9 cellular contexts compared by ENCODE assay signal in the genomic region with DNA sequence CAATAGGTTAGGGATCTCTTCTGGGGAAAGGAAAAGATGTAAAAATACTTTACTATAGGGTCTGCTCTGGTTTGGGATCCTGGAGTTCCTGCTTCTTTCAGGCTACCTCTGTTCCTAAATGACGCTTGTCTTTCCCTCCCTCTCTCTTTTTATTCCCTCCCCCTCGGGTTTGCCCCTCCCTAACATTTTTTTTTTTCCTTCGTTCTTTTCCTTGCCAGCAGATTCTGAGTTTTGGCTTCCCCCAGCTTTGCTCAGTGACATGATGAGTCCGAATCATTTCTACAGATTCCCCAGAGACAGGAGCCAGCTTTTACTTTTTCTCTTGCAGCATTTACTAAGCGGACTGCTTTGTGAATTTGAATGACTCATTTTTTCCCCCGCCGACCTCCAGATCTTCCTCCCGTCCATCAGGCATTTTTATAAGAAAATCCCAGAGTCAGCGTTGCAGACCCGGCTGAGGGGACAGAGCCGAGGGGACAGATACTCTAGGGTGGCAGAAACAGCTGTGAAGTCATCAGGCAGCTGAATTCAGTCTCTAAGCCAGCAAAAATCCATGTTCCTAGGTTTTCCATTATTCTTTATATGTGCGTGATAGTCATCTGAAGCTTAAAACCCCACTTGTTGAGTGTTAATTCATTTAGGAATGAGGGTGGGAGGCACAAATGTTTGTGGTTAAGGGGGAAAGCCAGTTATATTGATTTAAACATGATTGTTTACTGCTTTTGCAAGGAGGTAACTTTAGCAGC. TPM values are rescaled to one million over a fixed set of nuclear protein-coding genes. Genes with fewer than 3 reads are reported as not detected.
DNase-seq lines count a peak whose midpoint lies in the region; ATAC-seq and TF ChIP-seq lines count a peak whose summit lies in the region.
"Had no signal": no experiment of that assay in that cellular context is flagged by ENCODE, and none has a peak within 500 bp of the region (broad histone marks: within the 10 kb centered on the region; RNA-seq: fewer than 3 reads in every experiment).

A gene with protein sequence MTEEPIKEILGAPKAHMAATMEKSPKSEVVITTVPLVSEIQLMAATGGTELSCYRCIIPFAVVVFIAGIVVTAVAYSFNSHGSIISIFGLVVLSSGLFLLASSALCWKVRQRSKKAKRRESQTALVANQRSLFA (minus strand): TSS at position 123 of the 746 bp plus-strand sequence. CDS start 1,794 bp downstream, outside the sequence.

- H3K9me3 ChIP-seq in skeletal muscle satellite cell (replicated peaks; ENCODE audit: low read length): no peaks in the 10 kb centered on the region

- no peaks in the 10 kb centered on the region for H3K27me3 ChIP-seq in skeletal muscle satellite cell (ENCODE audit: control insufficient read depth, insufficient read depth, low read length)

- no peaks in the 10 kb centered on the region for H3K9me3 Mint-ChIP-seq in WTC11
- H3K9me3 Mint-ChIP-seq in activated naive CD4-positive, alpha-beta T cell treated with anti-CD3 and anti-CD28 coated beads for 36 hours: no peaks in the 10 kb centered on the region

- H3K36me3 Mint-ChIP-seq in WTC11: no peaks in the 10 kb centered on the region
- no peaks in the 10 kb centered on the region for H3K36me3 Mint-ChIP-seq in activated naive CD4-positive, alpha-beta T cell treated with anti-CD3 and anti-CD28 coated beads for 36 hours (ENCODE audit: low read depth)

- no peak within 1 kb of the TSS for H3K27ac Mint-ChIP-seq in WTC11
- no peak within 1 kb of the TSS for H3K27ac Mint-ChIP-seq in activated naive CD4-positive, alpha-beta T cell treated with anti-CD3 and anti-CD28 coated beads for 36 hours

- TF ChIP-seq CTCF in WTC11 (IDR thresholded peaks at IDR 0.05): no peak

- H3K36me3 ChIP-seq in skeletal muscle satellite cell (ENCODE audit: insufficient read depth, low read length): no peaks in the 10 kb centered on the region

- H3K4me1 Mint-ChIP-seq in WTC11: peaks cover 49% of the 10 kb centered on the region
- peaks cover 2% of the 10 kb centered on the region for H3K4me1 Mint-ChIP-seq in activated naive CD4-positive, alpha-beta T cell treated with anti-CD3 and anti-CD28 coated beads for 36 hours (ENCODE audit: low read depth)

- POLR2A ChIA-PET in WTC11 (lab: Charles Lee): interaction anchor here (1.4 kb wide), 1 partner anchor 28 kb away, joined by 3 read pairs; the partner anchor contains the start of gene PCTP

- intact Hi-C loops in activated naive CD4-positive, alpha-beta T cell treated with anti-CD3 and anti-CD28 coated beads for 36 hours (cut with micrococcal nuclease): no loop called here

- peak within 1 kb of the TSS; percentile 86 for H3K4me2 ChIP-seq in skeletal muscle satellite cell (ENCODE audit: low read length)

- H3K27me3 Mint-ChIP-seq in WTC11 (ENCODE audit: low read depth): no peaks in the 10 kb centered on the region
- H3K27me3 Mint-ChIP-seq in activated naive CD4-positive, alpha-beta T cell treated with anti-CD3 and anti-CD28 coated beads for 36 hours (ENCODE audit: low read depth): peaks cover 49% of the 10 kb centered on the region

- H3K4me3 ChIP-seq in skeletal muscle satellite cell (ENCODE audit: low read length): peak within 1 kb of the TSS; percentile 62

- ATAC-seq in WTC11 (no peak), HG02973 (IDR thresholded peaks at IDR 0.05; ENCODE audit: unreplicated experiment) (no peak), GM19467 (IDR thresholded peaks at IDR 0.05; ENCODE audit: unreplicated experiment) (no peak)

- H3K4me1 ChIP-seq in skeletal muscle satellite cell (ENCODE audit: control insufficient read depth, insufficient read depth, low read length): peaks cover 44% of the 10 kb centered on the region

- DNase-seq in GM04504 (ENCODE audit: low read depth) (peak; percentile 46), WTC11 (ENCODE audit: low spot score) (no peak), hepatic stellate cell (ENCODE audit: low spot score) (peak; percentile 22)
- DNase-seq in stimulated activated CD4-positive, alpha-beta T cell treated with anti-CD3 and anti-CD28 coated beads, Interleukin-4, amount 100 ng/mL, for 24 hours: no peak
- no peak for DNase-seq in activated naive CD4-positive, alpha-beta T cell treated with anti-CD3 and anti-CD28 coated beads for 36 hours
- DNase-seq: NCI-H187 treated with DMSO at 0.1 percent for 48 hours had no signal

- peak within 1 kb of the TSS; percentile 34 for H3K9ac ChIP-seq in skeletal muscle satellite cell (ENCODE audit: low read depth, low read length)

- CTCF ChIA-PET in WTC11 (lab: Charles Lee): interaction anchor here (0.9 to 1.4 kb wide), 4 partner anchors 10 to 196 kb away, joined by 3 to 5 read pairs (median 4); no protein-coding TSS in a partner anchor
- CTCF ChIA-PET in activated naive CD4-positive, alpha-beta T cell treated with anti-CD3 and anti-CD28 coated beads for 36 hours (lab: Charles Lee): interaction anchor here (1.8 to 2.2 kb wide), 3 partner anchors 13 to 196 kb away, joined by 4 to 6 read pairs (median 6); no protein-coding TSS in a partner anchor

- H3K4me3 Mint-ChIP-seq in WTC11: peak within 1 kb of the TSS; percentile 60
- H3K4me3 Mint-ChIP-seq in activated naive CD4-positive, alpha-beta T cell treated with anti-CD3 and anti-CD28 coated beads for 36 hours: no peak within 1 kb of the TSS

TF ChIP-seq in WTC11, 78 proteins besides CTCF, POLR2A, EP300 and RAD21:
- TF ChIP-seq, protein P1, sequence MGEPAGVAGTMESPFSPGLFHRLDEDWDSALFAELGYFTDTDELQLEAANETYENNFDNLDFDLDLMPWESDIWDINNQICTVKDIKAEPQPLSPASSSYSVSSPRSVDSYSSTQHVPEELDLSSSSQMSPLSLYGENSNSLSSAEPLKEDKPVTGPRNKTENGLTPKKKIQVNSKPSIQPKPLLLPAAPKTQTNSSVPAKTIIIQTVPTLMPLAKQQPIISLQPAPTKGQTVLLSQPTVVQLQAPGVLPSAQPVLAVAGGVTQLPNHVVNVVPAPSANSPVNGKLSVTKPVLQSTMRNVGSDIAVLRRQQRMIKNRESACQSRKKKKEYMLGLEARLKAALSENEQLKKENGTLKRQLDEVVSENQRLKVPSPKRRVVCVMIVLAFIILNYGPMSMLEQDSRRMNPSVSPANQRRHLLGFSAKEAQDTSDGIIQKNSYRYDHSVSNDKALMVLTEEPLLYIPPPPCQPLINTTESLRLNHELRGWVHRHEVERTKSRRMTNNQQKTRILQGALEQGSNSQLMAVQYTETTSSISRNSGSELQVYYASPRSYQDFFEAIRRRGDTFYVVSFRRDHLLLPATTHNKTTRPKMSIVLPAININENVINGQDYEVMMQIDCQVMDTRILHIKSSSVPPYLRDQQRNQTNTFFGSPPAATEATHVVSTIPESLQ (CRISPR knock-in tag; IDR thresholded peaks at IDR 0.05): no peak
- no peak for TF ChIP-seq GTF2I (CRISPR knock-in tag; conservative IDR thresholded peaks at IDR 0.05)
- TF ChIP-seq, protein P2, sequence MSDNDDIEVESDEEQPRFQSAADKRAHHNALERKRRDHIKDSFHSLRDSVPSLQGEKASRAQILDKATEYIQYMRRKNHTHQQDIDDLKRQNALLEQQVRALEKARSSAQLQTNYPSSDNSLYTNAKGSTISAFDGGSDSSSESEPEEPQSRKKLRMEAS (CRISPR knock-in tag; IDR thresholded peaks at IDR 0.05): no peak
- TF ChIP-seq ELF4 (CRISPR knock-in tag; IDR thresholded peaks at IDR 0.05; ENCODE audit: low read depth): no peak

RNA-seq across cellular contexts. Expression of the gene that starts here (rescaled TPM):
- 0.39 to 1.1 TPM (median 0.57 TPM) in 3 replicates for total RNA-seq in WTC11 (2021)
- total RNA-seq in skeletal muscle satellite cell (2012; rRNA removed): 6.3 and 13.3 TPM in 2 replicates
- not detected for total RNA-seq in activated naive CD4-positive, alpha-beta T cell treated with anti-CD3 and anti-CD28 coated beads for 36 hours

Comparison
In these comparisons a context has a peak if more than half of its experiments do, and no peak if none do; other contexts are left out.
1. DNase-seq: peak in GM04504 (single experiment) and hepatic stellate cell (single experiment); none in WTC11 (single experiment), stimulated activated CD4-positive, alpha-beta T cell treated with anti-CD3 and anti-CD28 coated beads, Interleukin-4, amount 100 ng/mL, for 24 hours (single experiment) and activated naive CD4-positive, alpha-beta T cell treated with anti-CD3 and anti-CD28 coated beads for 36 hours (single experiment).